Comparison of ENCODE assay signal across 11 cellular contexts in genomic region chr10:49135575-49136313, GRCh38. TPM values are rescaled to one million over a fixed set of nuclear protein-coding genes. Genes with fewer than 3 reads are reported as not detected.
DNase-seq lines count a peak whose midpoint lies in the region; ATAC-seq, FAIRE-seq and TF ChIP-seq lines count a peak whose summit lies in the region.
"Had no signal": no experiment of that assay in that cellular context is flagged by ENCODE, and none has a peak within 500 bp of the region (broad histone marks: within the 10 kb centered on the region; RNA-seq: fewer than 3 reads in every experiment).

No MANE protein-coding gene starts in this region.

- DNase-seq in GM18507 (ENCODE audit: extremely low spot score, insufficient read length, low read depth), result no peak
- peak; percentile 74 for DNase-seq in choroid plexus epithelial cell (ENCODE audit: low read depth)
- no peak for DNase-seq in activated CD4-positive, alpha-beta T cell treated with anti-CD3 and anti-CD28 coated beads for 4 hours
- no peak for DNase-seq in T-helper 2 cell
- DNase-seq in cerebellum (ENCODE audit: low spot score), result no peak
- no peak for DNase-seq in hippocampal formation (lab: John Stamatoyannopoulos, UW)
- DNase-seq: NCI-H2029 had no signal

- H3K4me1 Mint-ChIP-seq in nephron, result peaks cover 47% of the 10 kb centered on the region

- peaks cover 7% of the 10 kb centered on the region for H3K27me3 Mint-ChIP-seq in nephron (ENCODE audit: low read depth)

- H3K4me3 ChIP-seq in choroid plexus epithelial cell (ENCODE audit: low read depth, low read length), result no peak overlapping the region
- H3K4me3 ChIP-seq: cardiac muscle cell had no signal

- no peak for TF ChIP-seq CTCF in choroid plexus epithelial cell (conservative IDR thresholded peaks at IDR 0.05; ENCODE audit: low read depth, low read length)
- no peak for TF ChIP-seq CTCF in nephron (IDR thresholded peaks at IDR 0.05; ENCODE audit: unreplicated experiment in 3 of 3)

- H3K27ac Mint-ChIP-seq in nephron, result peak overlapping the region in 2 of 3 experiments; percentile 33 to 39

- H3K9me3 Mint-ChIP-seq in nephron, result peaks cover 10% of the 10 kb centered on the region

- H3K4me3 Mint-ChIP-seq in nephron, result no peak overlapping the region

- peak; percentile 59 for ATAC-seq in HG02763 (IDR thresholded peaks at IDR 0.05; ENCODE audit: unreplicated experiment)

- no peaks in the 10 kb centered on the region for H3K36me3 Mint-ChIP-seq in nephron (ENCODE audit: low read depth)

- peak; percentile 76 for FAIRE-seq in GM18507 (lab: Jason Lieb, UNC)

RNA-seq across cellular contexts. Expression of gene FAM170B, which starts 1.9 kb away (rescaled TPM):
- not detected for total RNA-seq in cerebellum
- total RNA-seq: cardiac muscle cell, SK-MEL-5 had no signal

RNA-seq across cellular contexts. Expression of gene VSTM4, which starts 20.4 kb away (rescaled TPM):
- 10.4 TPM for total RNA-seq in cerebellum
- total RNA-seq: SK-MEL-5 had no signal

RNA-seq across cellular contexts. Expression of gene TMEM273, which starts 52.4 kb away (rescaled TPM):
- 2.8 TPM for total RNA-seq in cerebellum
- total RNA-seq: cardiac muscle cell, SK-MEL-5 had no signal
